Comparison of ENCODE assay signal across 17 cellular contexts in the genomic region with DNA sequence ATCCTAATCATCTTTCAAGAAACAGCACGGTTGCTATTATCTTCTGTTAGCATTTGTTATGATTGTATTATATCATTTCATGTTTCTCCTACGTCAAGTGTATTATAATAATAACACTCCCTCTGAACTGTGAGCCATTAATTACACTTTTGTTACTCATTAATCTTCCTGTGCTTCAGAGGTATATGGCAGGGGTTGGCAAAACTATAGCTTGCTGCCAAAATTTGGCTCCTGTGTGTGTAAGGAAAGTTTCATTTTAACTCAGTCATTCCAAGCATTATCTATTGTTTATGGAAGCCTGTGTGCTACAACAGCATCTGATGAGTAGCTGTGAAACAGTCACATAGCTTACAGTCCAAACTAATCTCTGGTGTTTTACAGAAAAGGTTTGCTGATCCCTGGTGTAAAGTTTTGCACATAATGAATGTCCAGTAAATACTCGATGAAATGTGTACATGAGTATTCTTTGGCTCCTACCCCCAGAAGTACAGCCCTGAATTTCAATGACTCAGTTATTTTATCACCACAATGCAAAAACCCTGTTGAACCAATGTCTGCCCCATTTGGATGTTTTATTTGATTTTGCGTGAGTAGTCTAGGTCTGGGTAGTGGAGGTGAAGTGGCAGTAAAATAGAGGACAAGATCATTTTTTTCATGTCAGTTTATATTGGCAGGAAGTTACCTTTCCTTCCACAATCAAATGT.
"Had no signal": no experiment of that assay in that cellular context is flagged by ENCODE, and none has a peak within 500 bp of the region (broad histone marks: within the 10 kb centered on the region; RNA-seq: fewer than 3 reads in every experiment).

No MANE protein-coding gene starts in this region.

- H3K36me3 ChIP-seq: adrenal gland, right atrium auricular region had no signal

- H3K27me3 Mint-ChIP-seq: stimulated activated naive CD8-positive, alpha-beta T cell treated with anti-CD3 and anti-CD28 coated beads, Interleukin-15, Interleukin-2, amounts not matched to agents 100 ng/mL and 50 ng/mL, for 24 hours; type B pancreatic cell had no signal

- H3K36me3 Mint-ChIP-seq: natural killer cell, type B pancreatic cell had no signal

- DNase-seq: activated CD4-positive, CD25-positive, alpha-beta regulatory T cell treated with anti-CD3 and anti-CD28 coated beads, Interleukin-2, amount 50 U/mL, for 72 hours; activated naive CD4-positive, alpha-beta T cell treated with anti-CD3 and anti-CD28 coated beads, Interleukin-2, amount 50 U/mL, for 16 hours; adrenal gland; body of pancreas; foreskin fibroblast; glutamatergic neuron; hypothalamus; mesendoderm; natural killer cell; nucleus accumbens; T-helper 1 cell; T1000 had no signal

- H3K27ac Mint-ChIP-seq: natural killer cell; stimulated activated naive CD8-positive, alpha-beta T cell treated with anti-CD3 and anti-CD28 coated beads, Interleukin-15, Interleukin-2, amounts not matched to agents 100 ng/mL and 50 ng/mL, for 24 hours; type B pancreatic cell had no signal

- H3K9me3 ChIP-seq: adrenal gland, body of pancreas, right atrium auricular region had no signal

- H3K4me2 ChIP-seq: smooth muscle cell had no signal

- H3K4me1 ChIP-seq: adrenal gland, body of pancreas, right atrium auricular region had no signal

- H3K4me1 Mint-ChIP-seq: natural killer cell had no signal

- H3K4me3 ChIP-seq: adrenal gland, body of pancreas, right atrium auricular region, smooth muscle cell had no signal

- H3K27me3 ChIP-seq: adrenal gland, body of pancreas, right atrium auricular region had no signal

- ATAC-seq: body of pancreas, esophagus mucosa, natural killer cell had no signal

- H3K27ac ChIP-seq: adrenal gland, body of pancreas, right atrium auricular region had no signal

- H3K4me3 Mint-ChIP-seq: natural killer cell; stimulated activated naive CD8-positive, alpha-beta T cell treated with anti-CD3 and anti-CD28 coated beads, Interleukin-15, Interleukin-2, amounts not matched to agents 100 ng/mL and 50 ng/mL, for 24 hours; type B pancreatic cell had no signal
